Comparison of ENCODE assay signal across 24 cellular contexts in the genomic region with DNA sequence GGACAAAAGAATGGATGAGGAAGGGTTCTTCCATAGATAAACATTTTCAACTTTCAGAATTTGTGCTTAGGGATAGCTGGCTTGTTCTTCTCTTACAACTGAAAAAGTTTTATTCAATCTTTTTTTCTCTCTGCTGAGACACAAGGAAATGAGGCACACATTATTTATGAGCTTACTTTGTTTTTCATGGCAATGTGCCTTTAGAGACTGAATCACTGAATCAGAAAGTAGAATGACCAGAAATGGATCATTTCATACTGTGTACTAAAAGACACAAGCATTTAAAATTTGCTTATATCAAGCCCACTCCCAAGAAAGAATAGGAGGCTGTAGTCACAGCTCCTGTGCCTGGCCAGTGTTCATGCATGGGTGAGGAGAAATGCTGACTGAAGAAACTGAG.
DNase-seq lines count a peak whose midpoint lies in the region; FAIRE-seq and TF ChIP-seq lines count a peak whose summit lies in the region.
"Had no signal": no experiment of that assay in that cellular context is flagged by ENCODE, and none has a peak within 500 bp of the region (broad histone marks: within the 10 kb centered on the region; RNA-seq: fewer than 3 reads in every experiment).

No MANE protein-coding gene starts in this region.

- H3K36me3 ChIP-seq in colonic mucosa: no peaks in the 10 kb centered on the region
- H3K36me3 ChIP-seq: BLaER1, cardiac muscle cell, esophagus muscularis mucosa, MG63, SJSA1, tibial artery had no signal

- TF ChIP-seq POLR2A in H54 (IDR thresholded peaks at IDR 0.05; ENCODE audit: low read depth, low read length): no peak

- FAIRE-seq in H54 (lab: Jason Lieb, UNC): peak; percentile 57
- FAIRE-seq: GM12891 had no signal

- no peak overlapping the region for H3K4me3 ChIP-seq in astrocyte of the cerebellum (ENCODE audit: low read depth, low read length)
- no peak overlapping the region for H3K4me3 ChIP-seq in colonic mucosa
- H3K4me3 ChIP-seq: BLaER1, cardiac muscle cell, esophagus muscularis mucosa, MG63, SJSA1, tibial artery had no signal

- H3K27me3 ChIP-seq in colonic mucosa: no peaks in the 10 kb centered on the region
- H3K27me3 ChIP-seq: BLaER1, cardiac muscle cell, esophagus muscularis mucosa, MG63, SJSA1, tibial artery had no signal

- no peak overlapping the region for H3K9ac ChIP-seq in colonic mucosa (ENCODE audit: low read depth in 2 of 2, low read length in 2 of 2)
- H3K9ac ChIP-seq: BLaER1 had no signal

- intact Hi-C loops in colonic mucosa (cut with DNase I): no loop called here

- no peaks in the 10 kb centered on the region for H3K4me1 ChIP-seq in colonic mucosa
- H3K4me1 ChIP-seq: BLaER1, esophagus muscularis mucosa, SJSA1 had no signal

- H3K27ac ChIP-seq in colonic mucosa: no peak overlapping the region
- H3K27ac ChIP-seq: BLaER1, cardiac muscle cell, esophagus muscularis mucosa, SJSA1, tibial artery had no signal

- TF ChIP-seq CTCF in astrocyte of the cerebellum (IDR thresholded peaks at IDR 0.05; ENCODE audit: low read depth, low read length, missing control alignments) (no peak), colonic mucosa (IDR thresholded peaks at IDR 0.05) (no peak)

- in situ Hi-C loops in astrocyte of the cerebellum (cut with HindIII; ENCODE audit: low sequenced_read_pairs): no loop called here

- no peaks in the 10 kb centered on the region for H3K9me3 ChIP-seq in colonic mucosa
- H3K9me3 ChIP-seq: BLaER1, esophagus muscularis mucosa, MG63, SJSA1, tibial artery had no signal

- peak; percentile 10 for DNase-seq in H54 (ENCODE audit: insufficient read length, low spot score)
- DNase-seq in astrocyte of the cerebellum (ENCODE audit: low read depth): peak; percentile 60
- DNase-seq in hepatic stellate cell (ENCODE audit: low spot score): peak; percentile 8
- no peak for DNase-seq in epidermal melanocyte (ENCODE audit: insufficient read length, low spot score)
- no peak for DNase-seq in colonic mucosa
- DNase-seq in SK-N-DZ (ENCODE audit: low spot score): no peak
- DNase-seq in NCI-H345 treated with DMSO at 0.1 percent for 48 hours (lab: John Stamatoyannopoulos, UW; ENCODE audit: unreplicated experiment): no peak
- DNase-seq: activated CD8-positive, alpha-beta T cell treated with anti-CD3 and anti-CD28 coated beads, Interleukin-2, amount 10 ng/mL, durations not matched to agents 7 days and 5 days; activated naive CD8-positive, alpha-beta T cell treated with anti-CD3 and anti-CD28 coated beads for 36 hours; effector CD4-positive, alpha-beta T cell; HCEC 1CT; left ventricle myocardium superior; MG63; NCI-H1694 treated with DMSO at 0.1 percent for 48 hours; NCI-H2227 treated with DMSO at 0.1 percent for 48 hours; occipital lobe; right cardiac atrium; stimulated activated naive B cell treated with anti-CD40 and anti-IgM and Interleukin-4, amounts not matched to agents 10 μg/mL and 1 μg/mL and 100 μg/mL, for 72 hours; tibial artery had no signal

Comparison
In these comparisons a context has a peak if more than half of its experiments do, and no peak if none do; other contexts are left out.
1. DNase-seq: peak in H54 (single experiment), astrocyte of the cerebellum (single experiment) and hepatic stellate cell (single experiment); none in epidermal melanocyte (single experiment), colonic mucosa (single experiment), SK-N-DZ (single experiment) and NCI-H345 treated with DMSO at 0.1 percent for 48 hours (single experiment).